Comparison of ENCODE assay signal across 24 cellular contexts in the genomic region with DNA sequence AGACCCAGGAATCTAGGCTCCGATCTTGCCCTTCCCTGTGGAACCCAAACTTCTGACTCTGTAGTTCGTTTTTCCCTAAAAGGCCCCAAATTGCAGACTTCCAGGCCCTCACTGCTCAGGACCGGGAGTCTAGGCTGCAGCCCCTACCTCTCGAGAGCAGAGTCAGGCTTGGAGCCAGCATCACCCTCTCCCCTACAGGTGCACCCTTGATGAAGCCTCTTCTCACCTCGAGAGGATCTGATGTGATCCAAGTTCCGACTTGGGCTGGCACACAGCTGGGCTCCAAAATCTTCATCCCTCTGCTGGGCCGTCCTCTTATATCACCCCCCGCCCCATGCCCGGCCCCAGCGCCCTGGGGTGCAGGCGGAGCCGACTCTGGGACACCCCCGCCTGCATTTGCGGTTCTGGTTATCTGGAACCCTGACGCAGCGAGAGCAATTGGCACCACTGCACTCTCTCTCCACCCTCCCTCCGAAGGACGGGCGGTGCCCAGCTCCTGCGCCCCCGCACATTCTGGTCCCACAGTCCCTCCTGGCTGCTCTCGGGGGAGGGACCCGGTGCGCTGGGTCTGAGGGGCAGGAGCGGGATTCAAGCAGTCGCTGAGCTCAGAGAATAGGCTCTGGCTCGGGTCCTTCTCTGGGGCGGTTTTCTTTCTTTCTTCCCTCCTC. TPM values are rescaled to one million over a fixed set of nuclear protein-coding genes. Genes with fewer than 3 reads are reported as not detected.
DNase-seq lines count a peak whose midpoint lies in the region; ATAC-seq, FAIRE-seq and TF ChIP-seq lines count a peak whose summit lies in the region.
"Had no signal": no experiment of that assay in that cellular context is flagged by ENCODE, and none has a peak within 500 bp of the region (broad histone marks: within the 10 kb centered on the region; RNA-seq: fewer than 3 reads in every experiment).

TSS of gene KLK7 (minus strand) at position 293 of the 668 bp plus-strand sequence. CDS start 1,518 bp downstream, outside the sequence.

- peaks cover 4% of the 10 kb centered on the region for H3K9me3 Mint-ChIP-seq in endodermal cell
- peaks cover 0 to 3% of the 10 kb centered on the region in 2 donors for H3K9me3 Mint-ChIP-seq in stimulated activated naive B cell treated with anti-CD40 and anti-IgM and Interleukin-4, amounts not matched to agents 10 μg/mL and 1 μg/mL and 100 μg/mL, for 72 hours
- H3K9me3 Mint-ChIP-seq: activated CD4-positive, alpha-beta T cell treated with anti-CD3 and anti-CD28 coated beads, Interleukin-2, amount 10 ng/mL, durations not matched to agents 24 days and 14 days; stimulated activated naive CD8-positive, alpha-beta T cell treated with anti-CD3 and anti-CD28 coated beads, Interleukin-15, amount 100 ng/mL, for 72 hours; type B pancreatic cell had no signal

- H3K36me3 ChIP-seq in HUES48 (ENCODE audit: control insufficient read depth, insufficient read depth, low read length) = no peaks in the 10 kb centered on the region
- no peaks in the 10 kb centered on the region for H3K36me3 ChIP-seq in endodermal cell (ENCODE audit: control insufficient read depth, insufficient read depth, low read length)
- H3K36me3 ChIP-seq in keratinocyte (ENCODE audit: control insufficient read depth in 2 of 2, extremely low read depth in 1 of 2, insufficient read depth in 2 of 2, low read length in 2 of 2) = no peaks in the 10 kb centered on the region

- no peak within 1 kb of the TSS for H3K27ac ChIP-seq in HUES48 (ENCODE audit: low read depth, low read length)
- H3K27ac ChIP-seq in endodermal cell (ENCODE audit: low read depth, low read length) = no peak within 1 kb of the TSS
- no peak within 1 kb of the TSS for H3K27ac ChIP-seq in keratinocyte (ENCODE audit: control insufficient read depth, insufficient read depth, low read length)
- H3K27ac ChIP-seq: parathyroid adenoma had no signal

- peaks cover 66% of the 10 kb centered on the region for H3K27me3 Mint-ChIP-seq in endodermal cell (ENCODE audit: insufficient read depth)
- peaks cover 47 to 57% of the 10 kb centered on the region in 2 donors for H3K27me3 Mint-ChIP-seq in stimulated activated naive B cell treated with anti-CD40 and anti-IgM and Interleukin-4, amounts not matched to agents 10 μg/mL and 1 μg/mL and 100 μg/mL, for 72 hours

- DNase-seq in endodermal cell (peak; percentile 60), keratinocyte (ENCODE audit: low read depth, low spot score) (no peak), SKM-1 treated with dmso at 0.1 percent for 144 hours (lab: John Stamatoyannopoulos, UW; ENCODE audit: unreplicated experiment) (no peak)
- no peak for DNase-seq in stimulated activated naive B cell treated with anti-CD40 and anti-IgM and Interleukin-4, amounts not matched to agents 10 μg/mL and 1 μg/mL and 100 μg/mL, for 72 hours
- DNase-seq: activated CD4-positive, alpha-beta T cell treated with anti-CD3 and anti-CD28 coated beads, Interleukin-2, amount 10 ng/mL, durations not matched to agents 24 days and 14 days; activated CD8-positive, alpha-beta memory T cell treated with anti-CD3 and anti-CD28 coated beads, Interleukin-2, amount 50 U/mL, for 48 hours; EL; head of caudate nucleus; kidney glomerular epithelial cell; mesenchymal stem cell; MV-4-11; naive thymus-derived CD8-positive, alpha-beta T cell; NCI-H1694; NCI-H82; OCI-M1; SHP77 treated with DMSO at 0.1 percent for 48 hours; stimulated activated naive CD8-positive, alpha-beta T cell treated with anti-CD3 and anti-CD28 coated beads, Interleukin-15, amount 100 ng/mL, for 72 hours; T-helper 1 cell had no signal

- dilution Hi-C loops in keratinocyte (cut with MboI; ENCODE audit: extremely low pct_ligation_motif_present, low sequenced_read_pairs) = no loop called here

- H3K4me2 ChIP-seq in keratinocyte (ENCODE audit: control insufficient read depth, extremely low read depth, insufficient read depth, low read depth, low read length) = peak within 1 kb of the TSS; percentile 62

- H3K27me3 ChIP-seq in HUES48 (ENCODE audit: control insufficient read depth, insufficient read depth, low read length) = peaks cover 13% of the 10 kb centered on the region; the same call in 1 of the 2 replicates
- H3K27me3 ChIP-seq in endodermal cell (ENCODE audit: control insufficient read depth, insufficient read depth, low read length, poor library complexity, severe bottlenecking) = peaks cover 27% of the 10 kb centered on the region
- peaks cover 12% of the 10 kb centered on the region for H3K27me3 ChIP-seq in keratinocyte (ENCODE audit: control insufficient read depth, extremely low read depth, insufficient read depth, low read length)

- no peak within 1 kb of the TSS for H3K4me3 Mint-ChIP-seq in endodermal cell
- no peak within 1 kb of the TSS for H3K4me3 Mint-ChIP-seq in stimulated activated naive B cell treated with anti-CD40 and anti-IgM and Interleukin-4, amounts not matched to agents 10 μg/mL and 1 μg/mL and 100 μg/mL, for 72 hours
- H3K4me3 Mint-ChIP-seq: activated CD4-positive, alpha-beta T cell treated with anti-CD3 and anti-CD28 coated beads, Interleukin-2, amount 10 ng/mL, durations not matched to agents 24 days and 14 days; naive thymus-derived CD8-positive, alpha-beta T cell; stimulated activated naive CD8-positive, alpha-beta T cell treated with anti-CD3 and anti-CD28 coated beads, Interleukin-15, amount 100 ng/mL, for 72 hours; type B pancreatic cell had no signal

- H3K4me1 ChIP-seq in HUES48 (ENCODE audit: control insufficient read depth, insufficient read depth, low read length) (peaks cover 10% of the 10 kb centered on the region; the same call in 1 of the 2 replicates), endodermal cell (ENCODE audit: control insufficient read depth, insufficient read depth, low read length) (no peaks in the 10 kb centered on the region), keratinocyte (ENCODE audit: control insufficient read depth, extremely low read depth, insufficient read depth, low read length) (peaks cover 8% of the 10 kb centered on the region)
- H3K4me1 ChIP-seq: parathyroid adenoma had no signal

- no peaks in the 10 kb centered on the region for H3K36me3 Mint-ChIP-seq in endodermal cell (ENCODE audit: low read depth)
- H3K36me3 Mint-ChIP-seq in stimulated activated naive B cell treated with anti-CD40 and anti-IgM and Interleukin-4, amounts not matched to agents 10 μg/mL and 1 μg/mL and 100 μg/mL, for 72 hours = no peaks in the 10 kb centered on the region
- H3K36me3 Mint-ChIP-seq: naive thymus-derived CD8-positive, alpha-beta T cell; type B pancreatic cell had no signal

- H3K9me3 ChIP-seq in HUES48 (ENCODE audit: control insufficient read depth, insufficient read depth, low read length) (no peaks in the 10 kb centered on the region), endodermal cell (ENCODE audit: control insufficient read depth, low read length) (no peaks in the 10 kb centered on the region), keratinocyte (ENCODE audit: control insufficient read depth, low read depth, low read length) (no peaks in the 10 kb centered on the region)

- ATAC-seq in stimulated activated naive B cell treated with anti-CD40 and anti-IgM and Interleukin-4, amounts not matched to agents 10 μg/mL and 1 μg/mL and 100 μg/mL, for 72 hours (replicated peaks) = peak; percentile 16 to 20
- ATAC-seq in GM18519 (IDR thresholded peaks at IDR 0.05; ENCODE audit: low FRiP score, unreplicated experiment) (no peak), GM21381 (IDR thresholded peaks at IDR 0.05; ENCODE audit: unreplicated experiment) (no peak)
- ATAC-seq: K562; naive thymus-derived CD8-positive, alpha-beta T cell; stimulated activated naive CD8-positive, alpha-beta T cell treated with anti-CD3 and anti-CD28 coated beads, Interleukin-15, amount 100 ng/mL, for 72 hours had no signal

- 69 to 79% methylated on average over 18 to 28 of the region's 28 CpGs for WGBS in endodermal cell (ENCODE audit: insufficient coverage in 1 of 2, insufficient read length in 1 of 2), 2 experiments

- H4K20me1 ChIP-seq in keratinocyte (ENCODE audit: control insufficient read depth, extremely low read depth, insufficient read depth, low read length) = no peaks in the 10 kb centered on the region

- TF ChIP-seq CTCF in endodermal cell (conservative IDR thresholded peaks at IDR 0.05) (no peak), keratinocyte (optimal IDR thresholded peaks at IDR 0.05 in 1 of 3, IDR thresholded peaks at IDR 0.05 in 1 of 3, conservative IDR thresholded peaks at IDR 0.05 in 1 of 3; ENCODE audit: extremely low read depth in 1 of 3, insufficient read depth in 2 of 3, low read length in 3 of 3) (no peak)

- H2AFZ ChIP-seq in keratinocyte (ENCODE audit: control insufficient read depth, low read length) = peak within 1 kb of the TSS; percentile 70
- H2AFZ ChIP-seq: parathyroid adenoma had no signal

- FAIRE-seq in keratinocyte (lab: Jason Lieb, UNC) = no peak
- FAIRE-seq: K562 had no signal

- H3K4me3 ChIP-seq in HUES48 (ENCODE audit: low read depth, low read length) (peak within 1 kb of the TSS; percentile 52), endodermal cell (ENCODE audit: low read length) (no peak within 1 kb of the TSS), keratinocyte (ENCODE audit: control insufficient read depth in 2 of 3, extremely low read depth in 1 of 3, insufficient read depth in 2 of 3, low read depth in 1 of 3, low read length in 3 of 3) (peak within 1 kb of the TSS in 2 of 3 experiments; percentile 20 to 31)
- H3K4me3 ChIP-seq: K562 had no signal

- H3K4me1 Mint-ChIP-seq in endodermal cell = no peaks in the 10 kb centered on the region
- H3K4me1 Mint-ChIP-seq in stimulated activated naive B cell treated with anti-CD40 and anti-IgM and Interleukin-4, amounts not matched to agents 10 μg/mL and 1 μg/mL and 100 μg/mL, for 72 hours = no peaks in the 10 kb centered on the region
- H3K4me1 Mint-ChIP-seq: activated CD4-positive, alpha-beta T cell treated with anti-CD3 and anti-CD28 coated beads, Interleukin-2, amount 10 ng/mL, durations not matched to agents 24 days and 14 days; stimulated activated naive CD8-positive, alpha-beta T cell treated with anti-CD3 and anti-CD28 coated beads, Interleukin-15, amount 100 ng/mL, for 72 hours had no signal

- no peaks in the 10 kb centered on the region for H3K79me2 ChIP-seq in keratinocyte (ENCODE audit: control insufficient read depth, insufficient read depth, low read length)
- H3K79me2 ChIP-seq: parathyroid adenoma had no signal

- H3K9me1 ChIP-seq in keratinocyte (ENCODE audit: control insufficient read depth, extremely low read depth, insufficient read depth, low read length) = no peaks in the 10 kb centered on the region

- H3K9ac ChIP-seq in HUES48 (ENCODE audit: low read depth, low read length) (no peak within 1 kb of the TSS), endodermal cell (ENCODE audit: extremely low read depth, low read length, poor library complexity, severe bottlenecking) (no peak within 1 kb of the TSS), keratinocyte (ENCODE audit: control insufficient read depth, extremely low read depth, insufficient read depth, low read length) (peak within 1 kb of the TSS; percentile 44)
- H3K9ac ChIP-seq: parathyroid adenoma had no signal

- no peak within 1 kb of the TSS for H3K27ac Mint-ChIP-seq in endodermal cell
- H3K27ac Mint-ChIP-seq in stimulated activated naive B cell treated with anti-CD40 and anti-IgM and Interleukin-4, amounts not matched to agents 10 μg/mL and 1 μg/mL and 100 μg/mL, for 72 hours = no peak within 1 kb of the TSS
- H3K27ac Mint-ChIP-seq: activated CD4-positive, alpha-beta T cell treated with anti-CD3 and anti-CD28 coated beads, Interleukin-2, amount 10 ng/mL, durations not matched to agents 24 days and 14 days; naive thymus-derived CD8-positive, alpha-beta T cell; type B pancreatic cell had no signal

RNA-seq across cellular contexts. Expression of gene KLK7, which starts in this region (rescaled TPM):
- total RNA-seq in endodermal cell = not detected
- polyA plus RNA-seq in endodermal cell (2013, experiment 1 of 2) = not detected
- not detected for polyA plus RNA-seq in endodermal cell (2013, experiment 2 of 2)
- polyA plus RNA-seq in keratinocyte = 22.4 to 33.8 TPM (median 29.2 TPM) in 3 replicates
- 140 TPM for polyA plus RNA-seq in keratinocyte (2011; ENCODE audit: low read depth)
- polyA plus RNA-seq in keratinocyte (2011; cell fraction: cytosol; rRNA removed) = 27.6 and 59.2 TPM in 2 replicates
- polyA plus RNA-seq in keratinocyte (2011; cell fraction: nucleus; rRNA removed) = 89.8 and 155 TPM in 2 replicates
- polyA plus RNA-seq in keratinocyte (2012; ENCODE audit: low replicate concordance) = 36.2 and 757 TPM in 2 replicates
- 11.1 to 66.6 TPM (median 14.4 TPM) in 3 replicates for polyA minus RNA-seq in keratinocyte
- 16.1 TPM for polyA minus RNA-seq in keratinocyte (2011; cell fraction: cytosol; rRNA and poly(A)+ RNA removed)
- 39.9 and 57.8 TPM in 2 replicates for polyA minus RNA-seq in keratinocyte (2011; cell fraction: nucleus; rRNA and poly(A)+ RNA removed)
- total RNA-seq: activated CD4-positive, alpha-beta T cell treated with anti-CD3 and anti-CD28 coated beads, Interleukin-2, amount 10 ng/mL, durations not matched to agents 24 days and 14 days; K562; naive thymus-derived CD8-positive, alpha-beta T cell had no signal
- polyA plus RNA-seq: naive thymus-derived CD8-positive, alpha-beta T cell had no signal

Comparison
In these comparisons a context has a peak if more than half of its experiments do, and no peak if none do; other contexts are left out.
1. Peak in DNase-seq in endodermal cell; RNA of the gene not detected or under 1 TPM.
2. ATAC-seq: peak in stimulated activated naive B cell treated with anti-CD40 and anti-IgM and Interleukin-4, amounts not matched to agents 10 μg/mL and 1 μg/mL and 100 μg/mL, for 72 hours (2 of 2); none in GM18519 (single experiment) and GM21381 (single experiment).